Comparison of ENCODE assay signal across 1 cellular context in genomic region chr15:69132935-69133861, GRCh38.
TF ChIP-seq lines count a peak whose summit lies in the region.

No MANE protein-coding gene starts in this region.

TF ChIP-seq in HepG2, 621 proteins besides CTCF, POLR2A, EP300 and RAD21 (continued from another document):
- peak; percentile 45; the same call in 1 of the 2 replicates for TF ChIP-seq HIC2 (CRISPR knock-in tag; IDR thresholded peaks at IDR 0.05; ENCODE audit: low read depth)
- no peak for TF ChIP-seq FOXJ3 (CRISPR knock-in tag; IDR thresholded peaks at IDR 0.05; ENCODE audit: borderline replicate concordance)
- no peak for TF ChIP-seq KMT2B (CRISPR knock-in tag; IDR thresholded peaks at IDR 0.05)
- no peak for TF ChIP-seq SOX6 (IDR thresholded peaks at IDR 0.05)
- 0 out of 2 replicates have a peak, but pooled peaks have one; percentile 48 for TF ChIP-seq SOX6 (CRISPR knock-in tag; IDR thresholded peaks at IDR 0.05)
- no peak for TF ChIP-seq FOXP4 (CRISPR knock-in tag; IDR thresholded peaks at IDR 0.05)
- no peak for TF ChIP-seq ZNF607 (CRISPR knock-in tag; IDR thresholded peaks at IDR 0.05; ENCODE audit: borderline replicate concordance)
- peak; percentile 5; the same call in 1 of the 2 replicates for TF ChIP-seq HDAC1 (CRISPR knock-in tag; IDR thresholded peaks at IDR 0.05)
- TF ChIP-seq TP53 (CRISPR knock-in tag; conservative IDR thresholded peaks at IDR 0.05) = no peak
- no peak for TF ChIP-seq HDAC6 (IDR thresholded peaks at IDR 0.05; ENCODE audit: low read depth, low read length)
- no peak for TF ChIP-seq TBL1XR1 (IDR thresholded peaks at IDR 0.05; ENCODE audit: borderline replicate concordance, low read length, partially characterized antibody)
- no peak for TF ChIP-seq CSRNP2 (CRISPR knock-in tag; conservative IDR thresholded peaks at IDR 0.05; ENCODE audit: low read depth)
- no peak for TF ChIP-seq HOXA5 (CRISPR knock-in tag; IDR thresholded peaks at IDR 0.05)
- TF ChIP-seq GRHL1 (CRISPR knock-in tag; conservative IDR thresholded peaks at IDR 0.05) = no peak
- TF ChIP-seq MAFG (CRISPR knock-in tag; IDR thresholded peaks at IDR 0.05) = no peak
- TF ChIP-seq BCL6 (CRISPR knock-in tag; IDR thresholded peaks at IDR 0.05) = peak; percentile 59; the same call in 1 of the 2 replicates
- TF ChIP-seq ZNF629 (CRISPR knock-in tag; conservative IDR thresholded peaks at IDR 0.05) = peak; percentile 75
- TF ChIP-seq KDM1A (CRISPR knock-in tag; IDR thresholded peaks at IDR 0.05) = 0 out of 2 replicates have a peak, but pooled peaks have one; percentile 65
- no peak for TF ChIP-seq ZNF839 (CRISPR knock-in tag; IDR thresholded peaks at IDR 0.05; ENCODE audit: borderline replicate concordance)
- TF ChIP-seq SOX13 (IDR thresholded peaks at IDR 0.05) = no peak
- peak in 1 of 2 experiments; percentile 36; a peak in 1 of 4 replicates for TF ChIP-seq SOX13 (CRISPR knock-in tag; conservative IDR thresholded peaks at IDR 0.05 in 1 of 2, IDR thresholded peaks at IDR 0.05 in 1 of 2)
